ENCODE assay signal across 1 cellular context in genomic region chr6:170231496-170232185, GRCh38.
TF ChIP-seq lines count a peak whose summit lies in the region.

No MANE protein-coding gene starts in this region.

TF ChIP-seq in GM23338, 12 proteins besides CTCF, POLR2A, EP300 and RAD21 (continued from another document):
- TF ChIP-seq, protein P1, sequence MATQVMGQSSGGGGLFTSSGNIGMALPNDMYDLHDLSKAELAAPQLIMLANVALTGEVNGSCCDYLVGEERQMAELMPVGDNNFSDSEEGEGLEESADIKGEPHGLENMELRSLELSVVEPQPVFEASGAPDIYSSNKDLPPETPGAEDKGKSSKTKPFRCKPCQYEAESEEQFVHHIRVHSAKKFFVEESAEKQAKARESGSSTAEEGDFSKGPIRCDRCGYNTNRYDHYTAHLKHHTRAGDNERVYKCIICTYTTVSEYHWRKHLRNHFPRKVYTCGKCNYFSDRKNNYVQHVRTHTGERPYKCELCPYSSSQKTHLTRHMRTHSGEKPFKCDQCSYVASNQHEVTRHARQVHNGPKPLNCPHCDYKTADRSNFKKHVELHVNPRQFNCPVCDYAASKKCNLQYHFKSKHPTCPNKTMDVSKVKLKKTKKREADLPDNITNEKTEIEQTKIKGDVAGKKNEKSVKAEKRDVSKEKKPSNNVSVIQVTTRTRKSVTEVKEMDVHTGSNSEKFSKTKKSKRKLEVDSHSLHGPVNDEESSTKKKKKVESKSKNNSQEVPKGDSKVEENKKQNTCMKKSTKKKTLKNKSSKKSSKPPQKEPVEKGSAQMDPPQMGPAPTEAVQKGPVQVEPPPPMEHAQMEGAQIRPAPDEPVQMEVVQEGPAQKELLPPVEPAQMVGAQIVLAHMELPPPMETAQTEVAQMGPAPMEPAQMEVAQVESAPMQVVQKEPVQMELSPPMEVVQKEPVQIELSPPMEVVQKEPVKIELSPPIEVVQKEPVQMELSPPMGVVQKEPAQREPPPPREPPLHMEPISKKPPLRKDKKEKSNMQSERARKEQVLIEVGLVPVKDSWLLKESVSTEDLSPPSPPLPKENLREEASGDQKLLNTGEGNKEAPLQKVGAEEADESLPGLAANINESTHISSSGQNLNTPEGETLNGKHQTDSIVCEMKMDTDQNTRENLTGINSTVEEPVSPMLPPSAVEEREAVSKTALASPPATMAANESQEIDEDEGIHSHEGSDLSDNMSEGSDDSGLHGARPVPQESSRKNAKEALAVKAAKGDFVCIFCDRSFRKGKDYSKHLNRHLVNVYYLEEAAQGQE (IDR thresholded peaks at IDR 0.05; ENCODE audit: unreplicated experiment), result no peak
- TF ChIP-seq CREB1 (CRISPR knock-in tag; IDR thresholded peaks at IDR 0.05; ENCODE audit: low read depth) (no peak), ZNF331 (CRISPR knock-in tag; IDR thresholded peaks at IDR 0.05; ENCODE audit: low read depth) (no peak), EZH2 (IDR thresholded peaks at IDR 0.05; ENCODE audit: low read depth, unreplicated experiment) (no peak), ZNF462 (CRISPR knock-in tag; IDR thresholded peaks at IDR 0.05) (no peak)
TF ChIP-seq in GM23338: peak in this region for 0.
